Comparison of ENCODE assay signal across 17 cellular contexts in the genomic region with DNA sequence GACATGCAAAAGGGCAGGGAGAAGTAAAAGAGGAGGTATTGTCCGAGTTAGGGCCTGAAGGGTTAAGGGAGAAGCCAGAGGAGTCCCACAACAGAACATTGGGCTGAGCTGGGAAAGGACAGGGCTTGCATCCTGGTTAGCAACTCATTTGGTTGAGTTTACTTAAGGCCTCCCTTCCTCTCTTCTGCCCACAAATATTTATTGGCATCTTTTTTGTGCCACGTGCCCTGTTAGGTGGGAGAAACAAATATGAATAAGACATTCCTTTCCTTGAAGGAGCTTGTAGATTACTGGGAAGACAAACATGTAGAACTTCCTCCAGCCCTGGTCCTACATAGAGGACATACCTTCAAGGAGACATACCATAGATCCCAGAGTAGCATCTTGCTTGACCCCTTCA. TPM values are rescaled to one million over a fixed set of nuclear protein-coding genes. Genes with fewer than 3 reads are reported as not detected.
"Had no signal": no experiment of that assay in that cellular context is flagged by ENCODE, and none has a peak within 500 bp of the region (broad histone marks: within the 10 kb centered on the region; RNA-seq: fewer than 3 reads in every experiment).

No MANE protein-coding gene starts in this region.

- H3K36me3 ChIP-seq: lower lobe of right lung, neutrophil, spleen, upper lobe of left lung had no signal

- H3K4me3 ChIP-seq: lower lobe of right lung, spleen, upper lobe of left lung had no signal

- DNase-seq: activated naive CD4-positive, alpha-beta T cell treated with anti-CD3 and anti-CD28 coated beads, Interleukin-2, amount 50 U/mL, for 16 hours; activated T-cell treated with anti-CD3 and anti-CD28 coated beads, Interleukin-2, amount 50 U/mL, for 1 hour; amniotic stem cell; foreskin keratinocyte; head of caudate nucleus; left cardiac atrium; lower lobe of right lung; naive thymus-derived CD8-positive, alpha-beta T cell; posterior cingulate gyrus; right cardiac atrium; spleen; stimulated activated CD4-positive, alpha-beta T cell treated with anti-CD3 and anti-CD28 coated beads, Interleukin-2, amount 100 ng/mL, for 24 hours; stimulated activated naive B cell treated with anti-CD40 and anti-IgM and Interleukin-4, amounts not matched to agents 10 μg/mL and 1 μg/mL and 100 μg/mL, for 72 hours; upper lobe of left lung had no signal

- H3K27me3 ChIP-seq: upper lobe of left lung had no signal

- ATAC-seq: activated CD4-positive, CD25-positive, alpha-beta regulatory T cell treated with anti-CD3 and anti-CD28 coated beads, Interleukin-2, amount 50 U/mL, for 24 hours; foreskin keratinocyte; left cardiac atrium; lower lobe of right lung; naive thymus-derived CD8-positive, alpha-beta T cell; right cardiac atrium; stimulated activated naive B cell treated with anti-CD40 and anti-IgM and Interleukin-4, amounts not matched to agents 10 μg/mL and 1 μg/mL and 100 μg/mL, for 72 hours had no signal

- H3K4me1 ChIP-seq: foreskin keratinocyte, lower lobe of right lung had no signal

- H3K27ac ChIP-seq: foreskin keratinocyte, lower lobe of right lung, neutrophil, spleen, upper lobe of left lung had no signal

- H3K9me3 ChIP-seq: lower lobe of right lung, neutrophil, spleen, upper lobe of left lung had no signal

RNA-seq across cellular contexts. Expression of a gene that starts 53.0 kb away (rescaled TPM):
- total RNA-seq: naive thymus-derived CD8-positive, alpha-beta T cell; T-helper 2 cell treated with Interferon-gamma antibody and Interleukin-4, amounts not matched to agents 100 ng/mL and 5 ng/mL, for 36 hours had no signal
- polyA plus RNA-seq: naive thymus-derived CD8-positive, alpha-beta T cell had no signal
